9 cellular contexts compared by ENCODE assay signal in the genomic region with DNA sequence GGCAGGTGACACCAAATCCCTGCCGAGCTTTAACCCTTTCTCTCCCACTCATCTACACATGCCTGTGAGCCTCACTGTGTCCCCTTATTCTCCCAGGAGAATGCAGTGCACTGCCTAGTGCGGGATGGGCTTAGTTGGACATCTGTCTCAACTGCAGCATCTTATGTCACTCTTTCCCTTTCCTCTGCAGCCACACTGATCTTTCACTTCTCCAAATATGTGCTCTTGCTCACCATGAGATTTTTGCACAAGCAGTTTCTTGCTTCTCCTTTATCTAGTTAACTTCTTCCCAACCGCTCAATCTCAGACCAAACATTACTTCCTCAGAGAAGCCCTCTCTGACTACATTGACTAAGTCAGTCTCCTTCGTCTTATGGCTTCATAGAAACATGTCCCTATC.
DNase-seq lines count a peak whose midpoint lies in the region; ATAC-seq and TF ChIP-seq lines count a peak whose summit lies in the region.
"Had no signal": no experiment of that assay in that cellular context is flagged by ENCODE, and none has a peak within 500 bp of the region (broad histone marks: within the 10 kb centered on the region; RNA-seq: fewer than 3 reads in every experiment).

No MANE protein-coding gene starts in this region.

- H3K4me3 Mint-ChIP-seq in dendritic cell treated with granulocyte-macrophage colony-stimulating factor and Interleukin-4, amounts not matched to agents 40 ng/mL and 50 ng/mL, for 4 days, result no peak overlapping the region

- H3K9me3 Mint-ChIP-seq in dendritic cell treated with granulocyte-macrophage colony-stimulating factor and Interleukin-4, amounts not matched to agents 40 ng/mL and 50 ng/mL, for 4 days, result no peaks in the 10 kb centered on the region

- H3K27me3 ChIP-seq in thoracic aorta (replicated peaks; ENCODE audit: insufficient read depth), result no peaks in the 10 kb centered on the region
- H3K27me3 ChIP-seq: vagina had no signal

- H3K9me3 ChIP-seq in thoracic aorta, result no peaks in the 10 kb centered on the region
- H3K9me3 ChIP-seq: vagina had no signal

- no peak for DNase-seq in thoracic aorta (ENCODE audit: low spot score)
- DNase-seq in NCI-H1417 (lab: John Stamatoyannopoulos, UW), result no peak
- DNase-seq in RPMI8226, result no peak
- DNase-seq in stimulated activated CD4-positive, alpha-beta T cell treated with anti-CD3 and anti-CD28 coated beads, Interleukin-1b, Interleukin-23, amount 100 ng/mL, for 48 hours, result no peak
- DNase-seq: T1000 had no signal

- no peaks in the 10 kb centered on the region for H3K36me3 Mint-ChIP-seq in dendritic cell treated with granulocyte-macrophage colony-stimulating factor and Interleukin-4, amounts not matched to agents 40 ng/mL and 50 ng/mL, for 4 days (ENCODE audit: low read depth)

- no peak for TF ChIP-seq CTCF in thoracic aorta (IDR thresholded peaks at IDR 0.05)

- H3K27ac ChIP-seq in thoracic aorta, result peak overlapping the region; percentile 29 to 54
- H3K27ac ChIP-seq: vagina had no signal

- intact Hi-C loops in dendritic cell treated with granulocyte-macrophage colony-stimulating factor and Interleukin-4, amounts not matched to agents 40 ng/mL and 50 ng/mL, for 4 days (cut with micrococcal nuclease), result no loop called here

- no peaks in the 10 kb centered on the region for H3K27me3 Mint-ChIP-seq in dendritic cell treated with granulocyte-macrophage colony-stimulating factor and Interleukin-4, amounts not matched to agents 40 ng/mL and 50 ng/mL, for 4 days

- H3K36me3 ChIP-seq in thoracic aorta, result no peaks in the 10 kb centered on the region
- H3K36me3 ChIP-seq: vagina had no signal

- H3K4me1 ChIP-seq in thoracic aorta (ENCODE audit: control insufficient read depth in 1 of 2, low read depth in 2 of 2), result peaks cover 17 to 45% of the 10 kb centered on the region in 2 donors
- H3K4me1 ChIP-seq: vagina had no signal

- ATAC-seq in GM19395 (IDR thresholded peaks at IDR 0.05; ENCODE audit: unreplicated experiment) (peak; percentile 73), HG03103 (IDR thresholded peaks at IDR 0.05; ENCODE audit: low read depth, unreplicated experiment) (peak; percentile 66), thoracic aorta (ENCODE audit: insufficient number of reproducible peaks, low FRiP score, low read depth) (no peak)

- no peak overlapping the region for H3K4me3 ChIP-seq in thoracic aorta
- H3K4me3 ChIP-seq: vagina had no signal

- peaks cover 50% of the 10 kb centered on the region for H3K4me1 Mint-ChIP-seq in dendritic cell treated with granulocyte-macrophage colony-stimulating factor and Interleukin-4, amounts not matched to agents 40 ng/mL and 50 ng/mL, for 4 days (ENCODE audit: low read depth)

- peak overlapping the region; percentile 50 for H3K27ac Mint-ChIP-seq in dendritic cell treated with granulocyte-macrophage colony-stimulating factor and Interleukin-4, amounts not matched to agents 40 ng/mL and 50 ng/mL, for 4 days
